ENCODE assay signal across 1 cellular context in the genomic region with DNA sequence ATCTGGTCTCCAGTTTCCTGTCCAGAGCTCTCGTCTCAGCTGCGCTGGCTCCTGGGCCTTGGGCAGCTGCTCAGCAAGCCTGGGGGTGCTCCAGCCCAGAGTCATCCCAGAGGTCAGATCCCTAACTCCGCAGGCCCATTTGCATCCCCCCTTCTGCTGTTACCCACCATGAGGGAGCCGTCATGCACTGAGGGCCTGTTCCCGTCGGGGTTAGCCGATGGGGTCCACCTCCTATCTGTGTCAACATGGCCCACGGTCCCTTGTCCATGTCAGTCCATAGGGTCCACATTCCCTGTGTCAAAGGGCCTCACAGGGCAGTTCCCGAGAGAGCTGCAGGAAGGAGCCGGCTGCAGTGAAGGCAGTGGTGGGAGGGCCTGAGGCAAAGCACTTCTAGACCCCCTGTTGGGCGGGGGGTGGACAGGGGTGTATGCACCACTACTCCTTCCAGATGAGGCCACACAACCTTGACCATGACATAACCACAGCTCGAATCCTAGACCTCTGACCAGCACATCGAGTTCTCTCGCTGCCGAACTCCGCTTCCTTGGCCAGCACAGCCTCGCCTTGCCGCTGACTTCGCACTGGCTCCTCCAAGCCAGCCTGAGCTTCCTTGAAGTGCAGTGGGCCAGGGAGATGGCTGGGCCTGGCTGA.
TF ChIP-seq lines count a peak whose summit lies in the region.

No MANE protein-coding gene starts in this region.

TF ChIP-seq in GM23338, 12 proteins besides CTCF, POLR2A, EP300 and RAD21 (continued from another document):
- TF ChIP-seq, protein P1, sequence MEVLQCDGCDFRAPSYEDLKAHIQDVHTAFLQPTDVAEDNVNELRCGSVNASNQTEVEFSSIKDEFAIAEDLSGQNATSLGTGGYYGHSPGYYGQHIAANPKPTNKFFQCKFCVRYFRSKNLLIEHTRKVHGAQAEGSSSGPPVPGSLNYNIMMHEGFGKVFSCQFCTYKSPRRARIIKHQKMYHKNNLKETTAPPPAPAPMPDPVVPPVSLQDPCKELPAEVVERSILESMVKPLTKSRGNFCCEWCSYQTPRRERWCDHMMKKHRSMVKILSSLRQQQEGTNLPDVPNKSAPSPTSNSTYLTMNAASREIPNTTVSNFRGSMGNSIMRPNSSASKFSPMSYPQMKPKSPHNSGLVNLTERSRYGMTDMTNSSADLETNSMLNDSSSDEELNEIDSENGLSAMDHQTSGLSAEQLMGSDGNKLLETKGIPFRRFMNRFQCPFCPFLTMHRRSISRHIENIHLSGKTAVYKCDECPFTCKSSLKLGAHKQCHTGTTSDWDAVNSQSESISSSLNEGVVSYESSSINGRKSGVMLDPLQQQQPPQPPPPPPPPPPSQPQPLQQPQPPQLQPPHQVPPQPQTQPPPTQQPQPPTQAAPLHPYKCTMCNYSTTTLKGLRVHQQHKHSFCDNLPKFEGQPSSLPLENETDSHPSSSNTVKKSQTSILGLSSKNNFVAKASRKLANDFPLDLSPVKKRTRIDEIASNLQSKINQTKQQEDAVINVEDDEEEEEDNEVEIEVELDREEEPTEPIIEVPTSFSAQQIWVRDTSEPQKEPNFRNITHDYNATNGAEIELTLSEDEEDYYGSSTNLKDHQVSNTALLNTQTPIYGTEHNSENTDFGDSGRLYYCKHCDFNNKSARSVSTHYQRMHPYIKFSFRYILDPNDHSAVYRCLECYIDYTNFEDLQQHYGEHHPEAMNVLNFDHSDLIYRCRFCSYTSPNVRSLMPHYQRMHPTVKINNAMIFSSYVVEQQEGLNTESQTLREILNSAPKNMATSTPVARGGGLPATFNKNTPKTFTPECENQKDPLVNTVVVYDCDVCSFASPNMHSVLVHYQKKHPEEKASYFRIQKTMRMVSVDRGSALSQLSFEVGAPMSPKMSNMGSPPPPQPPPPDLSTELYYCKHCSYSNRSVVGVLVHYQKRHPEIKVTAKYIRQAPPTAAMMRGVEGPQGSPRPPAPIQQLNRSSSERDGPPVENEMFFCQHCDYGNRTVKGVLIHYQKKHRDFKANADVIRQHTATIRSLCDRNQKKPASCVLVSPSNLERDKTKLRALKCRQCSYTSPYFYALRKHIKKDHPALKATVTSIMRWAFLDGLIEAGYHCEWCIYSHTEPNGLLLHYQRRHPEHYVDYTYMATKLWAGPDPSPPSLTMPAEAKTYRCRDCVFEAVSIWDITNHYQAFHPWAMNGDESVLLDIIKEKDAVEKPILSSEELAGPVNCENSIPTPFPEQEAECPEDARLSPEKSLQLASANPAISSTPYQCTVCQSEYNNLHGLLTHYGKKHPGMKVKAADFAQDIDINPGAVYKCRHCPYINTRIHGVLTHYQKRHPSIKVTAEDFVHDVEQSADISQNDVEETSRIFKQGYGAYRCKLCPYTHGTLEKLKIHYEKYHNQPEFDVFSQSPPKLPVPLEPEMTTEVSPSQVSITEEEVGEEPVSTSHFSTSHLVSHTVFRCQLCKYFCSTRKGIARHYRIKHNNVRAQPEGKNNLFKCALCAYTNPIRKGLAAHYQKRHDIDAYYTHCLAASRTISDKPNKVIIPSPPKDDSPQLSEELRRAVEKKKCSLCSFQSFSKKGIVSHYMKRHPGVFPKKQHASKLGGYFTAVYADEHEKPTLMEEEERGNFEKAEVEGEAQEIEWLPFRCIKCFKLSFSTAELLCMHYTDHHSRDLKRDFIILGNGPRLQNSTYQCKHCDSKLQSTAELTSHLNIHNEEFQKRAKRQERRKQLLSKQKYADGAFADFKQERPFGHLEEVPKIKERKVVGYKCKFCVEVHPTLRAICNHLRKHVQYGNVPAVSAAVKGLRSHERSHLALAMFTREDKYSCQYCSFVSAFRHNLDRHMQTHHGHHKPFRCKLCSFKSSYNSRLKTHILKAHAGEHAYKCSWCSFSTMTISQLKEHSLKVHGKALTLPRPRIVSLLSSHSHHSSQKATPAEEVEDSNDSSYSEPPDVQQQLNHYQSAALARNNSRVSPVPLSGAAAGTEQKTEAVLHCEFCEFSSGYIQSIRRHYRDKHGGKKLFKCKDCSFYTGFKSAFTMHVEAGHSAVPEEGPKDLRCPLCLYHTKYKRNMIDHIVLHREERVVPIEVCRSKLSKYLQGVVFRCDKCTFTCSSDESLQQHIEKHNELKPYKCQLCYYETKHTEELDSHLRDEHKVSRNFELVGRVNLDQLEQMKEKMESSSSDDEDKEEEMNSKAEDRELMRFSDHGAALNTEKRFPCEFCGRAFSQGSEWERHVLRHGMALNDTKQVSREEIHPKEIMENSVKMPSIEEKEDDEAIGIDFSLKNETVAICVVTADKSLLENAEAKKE (CRISPR knock-in tag; IDR thresholded peaks at IDR 0.05) = no peak
- no peak for TF ChIP-seq NANOG (IDR thresholded peaks at IDR 0.05; ENCODE audit: borderline replicate concordance)
- TF ChIP-seq, protein P2, sequence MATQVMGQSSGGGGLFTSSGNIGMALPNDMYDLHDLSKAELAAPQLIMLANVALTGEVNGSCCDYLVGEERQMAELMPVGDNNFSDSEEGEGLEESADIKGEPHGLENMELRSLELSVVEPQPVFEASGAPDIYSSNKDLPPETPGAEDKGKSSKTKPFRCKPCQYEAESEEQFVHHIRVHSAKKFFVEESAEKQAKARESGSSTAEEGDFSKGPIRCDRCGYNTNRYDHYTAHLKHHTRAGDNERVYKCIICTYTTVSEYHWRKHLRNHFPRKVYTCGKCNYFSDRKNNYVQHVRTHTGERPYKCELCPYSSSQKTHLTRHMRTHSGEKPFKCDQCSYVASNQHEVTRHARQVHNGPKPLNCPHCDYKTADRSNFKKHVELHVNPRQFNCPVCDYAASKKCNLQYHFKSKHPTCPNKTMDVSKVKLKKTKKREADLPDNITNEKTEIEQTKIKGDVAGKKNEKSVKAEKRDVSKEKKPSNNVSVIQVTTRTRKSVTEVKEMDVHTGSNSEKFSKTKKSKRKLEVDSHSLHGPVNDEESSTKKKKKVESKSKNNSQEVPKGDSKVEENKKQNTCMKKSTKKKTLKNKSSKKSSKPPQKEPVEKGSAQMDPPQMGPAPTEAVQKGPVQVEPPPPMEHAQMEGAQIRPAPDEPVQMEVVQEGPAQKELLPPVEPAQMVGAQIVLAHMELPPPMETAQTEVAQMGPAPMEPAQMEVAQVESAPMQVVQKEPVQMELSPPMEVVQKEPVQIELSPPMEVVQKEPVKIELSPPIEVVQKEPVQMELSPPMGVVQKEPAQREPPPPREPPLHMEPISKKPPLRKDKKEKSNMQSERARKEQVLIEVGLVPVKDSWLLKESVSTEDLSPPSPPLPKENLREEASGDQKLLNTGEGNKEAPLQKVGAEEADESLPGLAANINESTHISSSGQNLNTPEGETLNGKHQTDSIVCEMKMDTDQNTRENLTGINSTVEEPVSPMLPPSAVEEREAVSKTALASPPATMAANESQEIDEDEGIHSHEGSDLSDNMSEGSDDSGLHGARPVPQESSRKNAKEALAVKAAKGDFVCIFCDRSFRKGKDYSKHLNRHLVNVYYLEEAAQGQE (IDR thresholded peaks at IDR 0.05; ENCODE audit: unreplicated experiment) = no peak
- no peak for TF ChIP-seq ETS1 (IDR thresholded peaks at IDR 0.05)
- no peak for TF ChIP-seq ZNF331 (CRISPR knock-in tag; IDR thresholded peaks at IDR 0.05; ENCODE audit: low read depth)
- TF ChIP-seq CREB1 (CRISPR knock-in tag; IDR thresholded peaks at IDR 0.05; ENCODE audit: low read depth) = no peak
- TF ChIP-seq JUNB (IDR thresholded peaks at IDR 0.05; ENCODE audit: unreplicated experiment) = no peak
- TF ChIP-seq STAT1 (IDR thresholded peaks at IDR 0.05; ENCODE audit: unreplicated experiment) = no peak
- TF ChIP-seq EZH2 (IDR thresholded peaks at IDR 0.05; ENCODE audit: low read depth, unreplicated experiment) = no peak
